8 cellular contexts compared by ENCODE assay signal in genomic region chr6:156778615-156779205, GRCh38. TPM values are rescaled to one million over a fixed set of nuclear protein-coding genes. Genes with fewer than 3 reads are reported as not detected.
DNase-seq lines count a peak whose midpoint lies in the region; ATAC-seq and TF ChIP-seq lines count a peak whose summit lies in the region.

No MANE protein-coding gene starts in this region.

- H3K9me3 ChIP-seq in MM.1S (replicated peaks; ENCODE audit: insufficient read depth, low read length) = no peaks in the 10 kb centered on the region

- H3K27me3 Mint-ChIP-seq in mesothelial cell of epicardium (ENCODE audit: low read depth) = no peaks in the 10 kb centered on the region

- H3K27ac Mint-ChIP-seq in mesothelial cell of epicardium = peak overlapping the region; percentile 59

- no peaks in the 10 kb centered on the region for H3K36me3 ChIP-seq in MM.1S (replicated peaks; ENCODE audit: insufficient read depth, low read length)

- H3K4me3 ChIP-seq in MM.1S (ENCODE audit: low read length) = peak overlapping the region; percentile 54; the same call in 1 of the 2 replicates

- no peak for TF ChIP-seq CTCF in MM.1S (IDR thresholded peaks at IDR 0.05; ENCODE audit: low read length)
- TF ChIP-seq CTCF in mesothelial cell of epicardium (IDR thresholded peaks at IDR 0.05; ENCODE audit: unreplicated experiment) = no peak

- peak overlapping the region; percentile 37; the same call in 1 of the 2 replicates for H3K27ac ChIP-seq in MM.1S (ENCODE audit: low read length)

- no peaks in the 10 kb centered on the region for H3K4me1 ChIP-seq in MM.1S (ENCODE audit: low read length)

- peaks cover 41% of the 10 kb centered on the region for H3K79me2 ChIP-seq in MM.1S (ENCODE audit: low read length)

- no peaks in the 10 kb centered on the region for H3K9me3 Mint-ChIP-seq in mesothelial cell of epicardium

- peaks cover 61% of the 10 kb centered on the region for H3K4me1 Mint-ChIP-seq in mesothelial cell of epicardium

- DNase-seq in MM.1S = no peak
- DNase-seq in activated CD4-positive, alpha-beta T cell treated with anti-CD3 and anti-CD28 coated beads, Interleukin-2, amount 50 U/mL, for 24 hours (ENCODE audit: low read depth in 1 of 2, low spot score in 1 of 2) = peak; percentile 26 to 37
- DNase-seq in effector CD4-positive, alpha-beta T cell = peak; percentile 21
- DNase-seq in mesothelial cell of epicardium (ENCODE audit: low spot score in 2 of 2, unreplicated experiment in 2 of 2) = peak; percentile 31 to 59
- DNase-seq in stimulated activated CD8-positive, alpha-beta memory T cell treated with anti-CD3 and anti-CD28 coated beads, Interleukin-2, amount 100 ng/mL, for 48 hours (ENCODE audit: low read depth in 2 of 2) = peak; percentile 30 to 31
- no peak for DNase-seq in medulla oblongata (ENCODE audit: extremely low spot score)
- DNase-seq in NCI-H2081 treated with DMSO at 0.1 percent for 48 hours (lab: John Stamatoyannopoulos, UW) = no peak

- no peaks in the 10 kb centered on the region for H3K27me3 ChIP-seq in MM.1S (replicated peaks; ENCODE audit: insufficient read depth, low read length)

- no peaks in the 10 kb centered on the region for H3K9me2 ChIP-seq in MM.1S (replicated peaks; ENCODE audit: insufficient read depth, low read length)

- H3K4me2 ChIP-seq in MM.1S (ENCODE audit: low read depth, low read length) = no peak overlapping the region

- peak overlapping the region; percentile 73 for H3K4me3 Mint-ChIP-seq in mesothelial cell of epicardium

- no peaks in the 10 kb centered on the region for H4K20me1 ChIP-seq in MM.1S (ENCODE audit: insufficient read depth, low read length)

- no peaks in the 10 kb centered on the region for H3K36me3 Mint-ChIP-seq in mesothelial cell of epicardium

- H3K9ac ChIP-seq in MM.1S (ENCODE audit: low read length) = peak overlapping the region; percentile 73; the same call in 1 of the 2 replicates

- peaks cover 2% of the 10 kb centered on the region; the same call in 1 of the 2 replicates for H3F3A ChIP-seq in MM.1S (ENCODE audit: insufficient read depth, low read length)

- peak; percentile 13 for ATAC-seq in GM18498 (IDR thresholded peaks at IDR 0.05; ENCODE audit: unreplicated experiment)

- no peak overlapping the region for H2AFZ ChIP-seq in MM.1S (ENCODE audit: low read length)

RNA-seq across cellular contexts. Expression of gene ARID1B, which starts 1.5 kb away (rescaled TPM):
- total RNA-seq in mesothelial cell of epicardium = 137 to 155 TPM (median 143 TPM) in 3 replicates

Comparison
In these comparisons a context has a peak if more than half of its experiments do, and no peak if none do; other contexts are left out.
1. DNase-seq: peak in activated CD4-positive, alpha-beta T cell treated with anti-CD3 and anti-CD28 coated beads, Interleukin-2, amount 50 U/mL, for 24 hours (2 of 2), effector CD4-positive, alpha-beta T cell (single experiment), mesothelial cell of epicardium (2 of 2) and stimulated activated CD8-positive, alpha-beta memory T cell treated with anti-CD3 and anti-CD28 coated beads, Interleukin-2, amount 100 ng/mL, for 48 hours (2 of 2); none in MM.1S (single experiment), medulla oblongata (single experiment) and NCI-H2081 treated with DMSO at 0.1 percent for 48 hours (single experiment).